In the genomic region with DNA sequence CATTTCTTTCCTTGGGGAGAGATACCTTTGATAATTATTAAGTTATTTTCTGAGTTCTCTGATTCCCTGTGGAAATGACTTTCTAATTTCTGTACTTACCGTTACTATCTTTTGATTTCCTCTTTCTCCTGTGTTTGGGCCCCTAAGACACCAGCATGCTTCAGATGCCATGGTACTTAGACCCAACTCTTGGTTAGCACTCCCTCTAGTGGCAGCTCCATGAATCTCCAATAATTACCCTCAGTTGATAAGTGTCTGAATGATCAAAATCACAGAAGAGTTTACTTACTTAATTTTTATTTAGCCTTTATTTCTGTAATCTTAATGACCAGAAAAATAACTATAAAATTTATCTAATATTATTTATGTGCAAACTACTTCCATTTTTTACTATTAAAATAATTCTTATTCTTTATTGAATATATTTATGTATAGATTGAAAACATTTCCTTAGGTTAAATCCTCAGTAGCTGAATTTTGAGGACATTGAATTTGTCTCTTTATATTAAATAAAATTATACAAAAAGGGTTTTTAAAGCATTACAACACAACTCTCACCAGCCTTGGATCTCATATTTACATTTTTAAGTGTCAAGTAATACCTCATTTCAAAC, we compare ENCODE assay signal across 8 cellular contexts.
DNase-seq lines count a peak whose midpoint lies in the region; ATAC-seq and TF ChIP-seq lines count a peak whose summit lies in the region.

No MANE protein-coding gene starts in this region.

- H3K4me3 Mint-ChIP-seq in HFFc6, result no peak overlapping the region
- H3K4me3 Mint-ChIP-seq in neural crest cell, result no peak overlapping the region

- H3K36me3 Mint-ChIP-seq in HFFc6 (ENCODE audit: low read depth) (no peaks in the 10 kb centered on the region), neural crest cell (ENCODE audit: low read depth) (no peaks in the 10 kb centered on the region)

- H3K9me3 ChIP-seq in MG63, result no peaks in the 10 kb centered on the region
- H3K9me3 ChIP-seq in esophagus squamous epithelium, result no peaks in the 10 kb centered on the region
- H3K9me3 ChIP-seq in aorta (ENCODE audit: control insufficient read depth, low read length), result no peaks in the 10 kb centered on the region

- H3K4me3 ChIP-seq in MG63 (no peak overlapping the region), esophagus squamous epithelium (no peak overlapping the region), aorta (ENCODE audit: low read length in 2 of 2) (no peak overlapping the region)

- no peak overlapping the region for H3K27ac ChIP-seq in esophagus squamous epithelium
- no peak overlapping the region for H3K27ac ChIP-seq in aorta (ENCODE audit: low read depth in 1 of 2, low read length in 2 of 2)

- H3K4me1 Mint-ChIP-seq in HFFc6 (ENCODE audit: low read depth) (no peaks in the 10 kb centered on the region), neural crest cell (no peaks in the 10 kb centered on the region)

- peak; percentile 29 to 31 for DNase-seq in AML-193 (lab: John Stamatoyannopoulos, UW)
- peak; percentile 38 for DNase-seq in HFFc6
- peak; percentile 22 for DNase-seq in MG63
- DNase-seq in SKM-1 treated with dmso at 0.1 percent for 144 hours (lab: John Stamatoyannopoulos, UW; ENCODE audit: unreplicated experiment), result peak; percentile 60
- no peak for DNase-seq in esophagus squamous epithelium (lab: John Stamatoyannopoulos, UW)
- DNase-seq in neural crest cell (ENCODE audit: low read depth, low spot score), result peak; percentile 42
- no peak for DNase-seq in aorta

- no peak for TF ChIP-seq POLR2A in esophagus squamous epithelium (IDR thresholded peaks at IDR 0.05)

- H3K27ac Mint-ChIP-seq in HFFc6 (no peak overlapping the region), neural crest cell (ENCODE audit: unreplicated experiment) (no peak overlapping the region)

- H3K27me3 Mint-ChIP-seq in HFFc6 (ENCODE audit: insufficient read depth), result peaks cover 4% of the 10 kb centered on the region; the same call in 1 of the 2 replicates
- peaks cover 31% of the 10 kb centered on the region for H3K27me3 Mint-ChIP-seq in neural crest cell (ENCODE audit: low read depth)

- no peaks in the 10 kb centered on the region for H3K9me3 Mint-ChIP-seq in HFFc6
- H3K9me3 Mint-ChIP-seq in neural crest cell, result no peaks in the 10 kb centered on the region

- no peak for ATAC-seq in aorta (ENCODE audit: low FRiP score)

- H3K36me3 ChIP-seq in MG63 (no peaks in the 10 kb centered on the region), esophagus squamous epithelium (no peaks in the 10 kb centered on the region), aorta (ENCODE audit: control insufficient read depth in 1 of 2, insufficient read depth in 2 of 2, low read length in 1 of 2) (no peaks in the 10 kb centered on the region)

- H3K4me1 ChIP-seq in esophagus squamous epithelium (no peaks in the 10 kb centered on the region), aorta (ENCODE audit: control insufficient read depth in 1 of 2, insufficient read depth in 2 of 2, low read length in 2 of 2) (no peaks in the 10 kb centered on the region)

- H3K27me3 ChIP-seq in MG63 (no peaks in the 10 kb centered on the region), esophagus squamous epithelium (peaks cover 0 to 13% (median 0%) of the 10 kb centered on the region in 4 donors), aorta (ENCODE audit: control insufficient read depth in 1 of 2, insufficient read depth in 2 of 2, low read length in 1 of 2) (no peaks in the 10 kb centered on the region)

- intact Hi-C loops in esophagus squamous epithelium (cut with DNase I), result loop anchor here (10.0 kb wide), 1 partner anchor 324 kb away; no protein-coding TSS in a partner anchor
- intact Hi-C loops in aorta (cut with DNase I), result loop anchor here in 1 of 2 donors (5.0 kb wide), 1 partner anchor 327 kb away; no protein-coding TSS in a partner anchor

- WGBS in esophagus squamous epithelium, 2 donors, result 0 to 11% methylated on average over 1 of the region's 1 CpG
- WGBS in aorta, 2 donors, result 35 to 49% methylated on average over 1 of the region's 1 CpG

- TF ChIP-seq CTCF in GM12872 (IDR thresholded peaks at IDR 0.05; ENCODE audit: insufficient read depth, low read depth, low read length) (peak; percentile 77), HFFc6 (IDR thresholded peaks at IDR 0.05) (peak; percentile 97), esophagus squamous epithelium (IDR thresholded peaks at IDR 0.05) (peak; percentile 53 to 85 (median 79)), neural crest cell (conservative IDR thresholded peaks at IDR 0.05) (peak; percentile 88)

Comparison
In these comparisons a context has a peak if more than half of its experiments do, and no peak if none do; other contexts are left out.
1. DNase-seq: peak in AML-193 (2 of 2), HFFc6 (single experiment), MG63 (single experiment), SKM-1 treated with dmso at 0.1 percent for 144 hours (single experiment) and neural crest cell (single experiment); none in esophagus squamous epithelium (single experiment) and aorta (0 of 2).
2. Peak in every context shown above with its lines, with median percentiles within 50 percentile points of each other: CTCF ChIP-seq.